ENCODE assay signal across 1 cellular context in the genomic region with DNA sequence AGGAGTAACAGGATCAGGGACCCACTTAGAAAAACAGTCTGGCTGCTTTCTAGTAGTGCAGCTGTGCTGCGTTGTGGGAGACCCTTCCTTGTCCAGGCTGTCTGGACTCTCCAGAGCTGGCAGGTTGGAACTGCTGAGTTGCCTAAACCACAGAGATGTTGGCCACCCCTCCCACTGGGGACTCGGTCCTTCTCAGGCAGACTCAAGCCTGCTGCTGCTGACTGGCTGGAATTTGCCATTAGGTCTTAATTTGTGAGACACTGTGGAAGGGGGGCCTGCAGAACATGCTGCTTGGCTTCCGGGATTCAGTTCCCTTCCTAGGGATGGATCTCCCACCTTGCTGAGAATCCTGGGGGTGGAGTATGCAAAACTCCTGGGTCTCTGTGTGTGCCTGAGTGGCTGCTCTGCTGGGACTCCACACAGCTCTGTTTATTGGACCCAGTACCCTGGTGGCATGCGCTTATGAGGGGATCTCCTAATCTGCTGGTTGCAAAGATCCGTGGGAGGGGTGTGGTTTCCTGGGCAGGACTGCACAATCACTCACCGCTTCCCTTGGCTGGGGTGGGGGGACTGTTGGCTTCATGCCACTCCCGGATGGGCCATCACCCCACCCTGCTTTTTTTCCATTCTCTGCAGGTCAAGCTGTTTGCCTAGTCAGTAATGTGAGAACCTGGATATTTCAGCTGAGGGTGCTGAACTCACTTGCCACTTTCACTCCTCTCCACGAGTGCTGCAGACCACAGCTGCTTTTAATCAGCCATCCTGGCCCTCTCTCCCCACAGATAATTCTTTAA.
TF ChIP-seq lines count a peak whose summit lies in the region.

No MANE protein-coding gene starts in this region.

TF ChIP-seq in K562, 482 proteins besides CTCF, POLR2A, EP300 and RAD21 (continued from another document and continues in another):
- TF ChIP-seq, protein P1, sequence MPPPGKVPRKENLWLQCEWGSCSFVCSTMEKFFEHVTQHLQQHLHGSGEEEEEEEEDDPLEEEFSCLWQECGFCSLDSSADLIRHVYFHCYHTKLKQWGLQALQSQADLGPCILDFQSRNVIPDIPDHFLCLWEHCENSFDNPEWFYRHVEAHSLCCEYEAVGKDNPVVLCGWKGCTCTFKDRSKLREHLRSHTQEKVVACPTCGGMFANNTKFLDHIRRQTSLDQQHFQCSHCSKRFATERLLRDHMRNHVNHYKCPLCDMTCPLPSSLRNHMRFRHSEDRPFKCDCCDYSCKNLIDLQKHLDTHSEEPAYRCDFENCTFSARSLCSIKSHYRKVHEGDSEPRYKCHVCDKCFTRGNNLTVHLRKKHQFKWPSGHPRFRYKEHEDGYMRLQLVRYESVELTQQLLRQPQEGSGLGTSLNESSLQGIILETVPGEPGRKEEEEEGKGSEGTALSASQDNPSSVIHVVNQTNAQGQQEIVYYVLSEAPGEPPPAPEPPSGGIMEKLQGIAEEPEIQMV (tag; conservative IDR thresholded peaks at IDR 0.05; ENCODE audit: low read depth), result no peak
- TF ChIP-seq RNF2 (IDR thresholded peaks at IDR 0.05) (peak; percentile 82), BHLHE40 (IDR thresholded peaks at IDR 0.05; ENCODE audit: low read length) (peak; percentile 12; the same call in 1 of the 2 replicates), KDM4B (IDR thresholded peaks at IDR 0.05; ENCODE audit: borderline replicate concordance in 2 of 2, low read depth in 1 of 2) (no peak), ZNF586 (CRISPR knock-in tag; conservative IDR thresholded peaks at IDR 0.05) (no peak), CTBP1 (IDR thresholded peaks at IDR 0.05; ENCODE audit: borderline replicate concordance) (0 out of 2 replicates have a peak, but pooled peaks have one; percentile 25), IRF9 (tag; IDR thresholded peaks at IDR 0.05) (no peak), PRMT5 (CRISPR knock-in tag; IDR thresholded peaks at IDR 0.05) (no peak), HOXB6 (CRISPR knock-in tag; IDR thresholded peaks at IDR 0.05; ENCODE audit: borderline replicate concordance) (no peak), NCOR1 (IDR thresholded peaks at IDR 0.05) (peak; percentile 52), GTF3C2 (IDR thresholded peaks at IDR 0.05; ENCODE audit: borderline replicate concordance, extremely low read depth, insufficient read length) (no peak), ZNF589 (CRISPR knock-in tag; IDR thresholded peaks at IDR 0.05; ENCODE audit: low read depth) (no peak), ZNF766 (CRISPR knock-in tag; conservative IDR thresholded peaks at IDR 0.05) (no peak), E2F1 (CRISPR knock-in tag; IDR thresholded peaks at IDR 0.05) (no peak), ESRRB (CRISPR knock-in tag; IDR thresholded peaks at IDR 0.05; ENCODE audit: borderline replicate concordance) (no peak), ZKSCAN8 (CRISPR knock-in tag; IDR thresholded peaks at IDR 0.05) (no peak), ZNF551 (CRISPR knock-in tag; IDR thresholded peaks at IDR 0.05) (no peak), SMARCA4 (IDR thresholded peaks at IDR 0.05) (peak; percentile 61; the same call in 1 of the 2 replicates), CCAR2 (IDR thresholded peaks at IDR 0.05; ENCODE audit: low read depth, low read length) (no peak), NFRKB (IDR thresholded peaks at IDR 0.05; ENCODE audit: low read depth) (no peak), ZNF584 (CRISPR knock-in tag; IDR thresholded peaks at IDR 0.05; ENCODE audit: low read depth) (no peak), ERF (CRISPR knock-in tag; IDR thresholded peaks at IDR 0.05) (no peak), TBP (optimal IDR thresholded peaks at IDR 0.05; ENCODE audit: low read depth, low read length) (no peak), ID3 (CRISPR knock-in tag; IDR thresholded peaks at IDR 0.05) (no peak), ID3 (tag; IDR thresholded peaks at IDR 0.05) (no peak), NR2C1 (IDR thresholded peaks at IDR 0.05) (no peak), NR2C1 (tag; IDR thresholded peaks at IDR 0.05) (no peak), MBD2 (IDR thresholded peaks at IDR 0.05; ENCODE audit: borderline replicate concordance, low read depth) (0 out of 2 replicates have a peak, but pooled peaks have one; percentile 30), TFAP4 (CRISPR knock-in tag; IDR thresholded peaks at IDR 0.05; ENCODE audit: borderline replicate concordance) (peak; percentile 55; the same call in 1 of the 2 replicates)
- TF ChIP-seq, protein P2, sequence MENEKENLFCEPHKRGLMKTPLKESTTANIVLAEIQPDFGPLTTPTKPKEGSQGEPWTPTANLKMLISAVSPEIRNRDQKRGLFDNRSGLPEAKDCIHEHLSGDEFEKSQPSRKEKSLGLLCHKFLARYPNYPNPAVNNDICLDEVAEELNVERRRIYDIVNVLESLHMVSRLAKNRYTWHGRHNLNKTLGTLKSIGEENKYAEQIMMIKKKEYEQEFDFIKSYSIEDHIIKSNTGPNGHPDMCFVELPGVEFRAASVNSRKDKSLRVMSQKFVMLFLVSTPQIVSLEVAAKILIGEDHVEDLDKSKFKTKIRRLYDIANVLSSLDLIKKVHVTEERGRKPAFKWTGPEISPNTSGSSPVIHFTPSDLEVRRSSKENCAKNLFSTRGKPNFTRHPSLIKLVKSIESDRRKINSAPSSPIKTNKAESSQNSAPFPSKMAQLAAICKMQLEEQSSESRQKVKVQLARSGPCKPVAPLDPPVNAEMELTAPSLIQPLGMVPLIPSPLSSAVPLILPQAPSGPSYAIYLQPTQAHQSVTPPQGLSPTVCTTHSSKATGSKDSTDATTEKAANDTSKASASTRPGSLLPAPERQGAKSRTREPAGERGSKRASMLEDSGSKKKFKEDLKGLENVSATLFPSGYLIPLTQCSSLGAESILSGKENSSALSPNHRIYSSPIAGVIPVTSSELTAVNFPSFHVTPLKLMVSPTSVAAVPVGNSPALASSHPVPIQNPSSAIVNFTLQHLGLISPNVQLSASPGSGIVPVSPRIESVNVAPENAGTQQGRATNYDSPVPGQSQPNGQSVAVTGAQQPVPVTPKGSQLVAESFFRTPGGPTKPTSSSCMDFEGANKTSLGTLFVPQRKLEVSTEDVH (IDR thresholded peaks at IDR 0.05; ENCODE audit: low read depth, partially characterized antibody), result no peak
- TF ChIP-seq, protein P3, sequence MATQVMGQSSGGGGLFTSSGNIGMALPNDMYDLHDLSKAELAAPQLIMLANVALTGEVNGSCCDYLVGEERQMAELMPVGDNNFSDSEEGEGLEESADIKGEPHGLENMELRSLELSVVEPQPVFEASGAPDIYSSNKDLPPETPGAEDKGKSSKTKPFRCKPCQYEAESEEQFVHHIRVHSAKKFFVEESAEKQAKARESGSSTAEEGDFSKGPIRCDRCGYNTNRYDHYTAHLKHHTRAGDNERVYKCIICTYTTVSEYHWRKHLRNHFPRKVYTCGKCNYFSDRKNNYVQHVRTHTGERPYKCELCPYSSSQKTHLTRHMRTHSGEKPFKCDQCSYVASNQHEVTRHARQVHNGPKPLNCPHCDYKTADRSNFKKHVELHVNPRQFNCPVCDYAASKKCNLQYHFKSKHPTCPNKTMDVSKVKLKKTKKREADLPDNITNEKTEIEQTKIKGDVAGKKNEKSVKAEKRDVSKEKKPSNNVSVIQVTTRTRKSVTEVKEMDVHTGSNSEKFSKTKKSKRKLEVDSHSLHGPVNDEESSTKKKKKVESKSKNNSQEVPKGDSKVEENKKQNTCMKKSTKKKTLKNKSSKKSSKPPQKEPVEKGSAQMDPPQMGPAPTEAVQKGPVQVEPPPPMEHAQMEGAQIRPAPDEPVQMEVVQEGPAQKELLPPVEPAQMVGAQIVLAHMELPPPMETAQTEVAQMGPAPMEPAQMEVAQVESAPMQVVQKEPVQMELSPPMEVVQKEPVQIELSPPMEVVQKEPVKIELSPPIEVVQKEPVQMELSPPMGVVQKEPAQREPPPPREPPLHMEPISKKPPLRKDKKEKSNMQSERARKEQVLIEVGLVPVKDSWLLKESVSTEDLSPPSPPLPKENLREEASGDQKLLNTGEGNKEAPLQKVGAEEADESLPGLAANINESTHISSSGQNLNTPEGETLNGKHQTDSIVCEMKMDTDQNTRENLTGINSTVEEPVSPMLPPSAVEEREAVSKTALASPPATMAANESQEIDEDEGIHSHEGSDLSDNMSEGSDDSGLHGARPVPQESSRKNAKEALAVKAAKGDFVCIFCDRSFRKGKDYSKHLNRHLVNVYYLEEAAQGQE (CRISPR knock-in tag; IDR thresholded peaks at IDR 0.05; ENCODE audit: low read depth), result no peak
- TF ChIP-seq, protein P4, sequence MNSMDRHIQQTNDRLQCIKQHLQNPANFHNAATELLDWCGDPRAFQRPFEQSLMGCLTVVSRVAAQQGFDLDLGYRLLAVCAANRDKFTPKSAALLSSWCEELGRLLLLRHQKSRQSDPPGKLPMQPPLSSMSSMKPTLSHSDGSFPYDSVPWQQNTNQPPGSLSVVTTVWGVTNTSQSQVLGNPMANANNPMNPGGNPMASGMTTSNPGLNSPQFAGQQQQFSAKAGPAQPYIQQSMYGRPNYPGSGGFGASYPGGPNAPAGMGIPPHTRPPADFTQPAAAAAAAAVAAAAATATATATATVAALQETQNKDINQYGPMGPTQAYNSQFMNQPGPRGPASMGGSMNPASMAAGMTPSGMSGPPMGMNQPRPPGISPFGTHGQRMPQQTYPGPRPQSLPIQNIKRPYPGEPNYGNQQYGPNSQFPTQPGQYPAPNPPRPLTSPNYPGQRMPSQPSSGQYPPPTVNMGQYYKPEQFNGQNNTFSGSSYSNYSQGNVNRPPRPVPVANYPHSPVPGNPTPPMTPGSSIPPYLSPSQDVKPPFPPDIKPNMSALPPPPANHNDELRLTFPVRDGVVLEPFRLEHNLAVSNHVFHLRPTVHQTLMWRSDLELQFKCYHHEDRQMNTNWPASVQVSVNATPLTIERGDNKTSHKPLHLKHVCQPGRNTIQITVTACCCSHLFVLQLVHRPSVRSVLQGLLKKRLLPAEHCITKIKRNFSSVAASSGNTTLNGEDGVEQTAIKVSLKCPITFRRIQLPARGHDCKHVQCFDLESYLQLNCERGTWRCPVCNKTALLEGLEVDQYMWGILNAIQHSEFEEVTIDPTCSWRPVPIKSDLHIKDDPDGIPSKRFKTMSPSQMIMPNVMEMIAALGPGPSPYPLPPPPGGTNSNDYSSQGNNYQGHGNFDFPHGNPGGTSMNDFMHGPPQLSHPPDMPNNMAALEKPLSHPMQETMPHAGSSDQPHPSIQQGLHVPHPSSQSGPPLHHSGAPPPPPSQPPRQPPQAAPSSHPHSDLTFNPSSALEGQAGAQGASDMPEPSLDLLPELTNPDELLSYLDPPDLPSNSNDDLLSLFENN (IDR thresholded peaks at IDR 0.05; ENCODE audit: low read depth in 2 of 2, low read length in 2 of 2), result peak in 1 of 2 experiments; percentile 48; a peak in 1 of 4 replicates
- TF ChIP-seq, protein P5, sequence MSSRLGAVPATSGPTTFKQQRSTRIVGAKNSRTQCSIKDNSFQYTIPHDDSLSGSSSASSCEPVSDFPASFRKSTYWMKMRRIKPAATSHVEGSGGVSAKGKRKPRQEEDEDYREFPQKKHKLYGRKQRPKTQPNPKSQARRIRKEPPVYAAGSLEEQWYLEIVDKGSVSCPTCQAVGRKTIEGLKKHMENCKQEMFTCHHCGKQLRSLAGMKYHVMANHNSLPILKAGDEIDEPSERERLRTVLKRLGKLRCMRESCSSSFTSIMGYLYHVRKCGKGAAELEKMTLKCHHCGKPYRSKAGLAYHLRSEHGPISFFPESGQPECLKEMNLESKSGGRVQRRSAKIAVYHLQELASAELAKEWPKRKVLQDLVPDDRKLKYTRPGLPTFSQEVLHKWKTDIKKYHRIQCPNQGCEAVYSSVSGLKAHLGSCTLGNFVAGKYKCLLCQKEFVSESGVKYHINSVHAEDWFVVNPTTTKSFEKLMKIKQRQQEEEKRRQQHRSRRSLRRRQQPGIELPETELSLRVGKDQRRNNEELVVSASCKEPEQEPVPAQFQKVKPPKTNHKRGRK (tag; IDR thresholded peaks at IDR 0.05), result no peak
- TF ChIP-seq, protein P6, sequence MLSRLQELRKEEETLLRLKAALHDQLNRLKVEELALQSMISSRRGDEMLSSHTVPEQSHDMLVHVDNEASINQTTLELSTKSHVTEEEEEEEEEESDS (CRISPR knock-in tag; IDR thresholded peaks at IDR 0.05), result no peak
